Comparison of ENCODE assay signal across 1 cellular context in genomic region chr9:124126571-124127289, GRCh38.
A peak's percentile ranks its signal among the peaks of the same experiment; 100 is the strongest.
TF ChIP-seq lines count a peak whose summit lies in the region.

No MANE protein-coding gene starts in this region.

TF ChIP-seq in K562, 482 proteins besides CTCF, POLR2A, EP300 and RAD21 (continued from another document and continues in another):
- TF ChIP-seq MBD1 (CRISPR knock-in tag; IDR thresholded peaks at IDR 0.05) (no peak), GABPB1 (CRISPR knock-in tag; IDR thresholded peaks at IDR 0.05) (no peak), ZBTB49 (CRISPR knock-in tag; IDR thresholded peaks at IDR 0.05; ENCODE audit: borderline replicate concordance) (no peak), ZNF76 (CRISPR knock-in tag; IDR thresholded peaks at IDR 0.05; ENCODE audit: borderline replicate concordance) (no peak), HDAC8 (tag; IDR thresholded peaks at IDR 0.05) (no peak), ZNF274 (IDR thresholded peaks at IDR 0.05; ENCODE audit: borderline replicate concordance, low read depth, low read length) (no peak), ZKSCAN8 (CRISPR knock-in tag; IDR thresholded peaks at IDR 0.05) (no peak), TEAD4 (IDR thresholded peaks at IDR 0.05; ENCODE audit: low read length) (no peak), TEAD4 (CRISPR knock-in tag; IDR thresholded peaks at IDR 0.05; ENCODE audit: borderline replicate concordance) (no peak), RBM34 (IDR thresholded peaks at IDR 0.05; ENCODE audit: borderline replicate concordance, insufficient read depth, low read length) (no peak), MYC (IDR thresholded peaks at IDR 0.05; ENCODE audit: low read depth, low read length) (no peak), MYC (CRISPR knock-in tag; IDR thresholded peaks at IDR 0.05; ENCODE audit: borderline replicate concordance, low read depth) (no peak), E2F3 (CRISPR knock-in tag; IDR thresholded peaks at IDR 0.05) (no peak), E2F1 (CRISPR knock-in tag; IDR thresholded peaks at IDR 0.05) (no peak), ZNF184 (CRISPR knock-in tag; IDR thresholded peaks at IDR 0.05) (no peak), XRCC5 (IDR thresholded peaks at IDR 0.05; ENCODE audit: low read depth, low read length) (no peak), SETDB1 (IDR thresholded peaks at IDR 0.05; ENCODE audit: low read length) (no peak), RREB1 (CRISPR knock-in tag; IDR thresholded peaks at IDR 0.05) (no peak), ARNT (IDR thresholded peaks at IDR 0.05) (no peak), SMC3 (conservative IDR thresholded peaks at IDR 0.05; ENCODE audit: insufficient read depth, low read depth, low read length) (peak; percentile 95), ZNF311 (CRISPR knock-in tag; IDR thresholded peaks at IDR 0.05) (no peak), SRF (CRISPR knock-in tag; IDR thresholded peaks at IDR 0.05) (peak in 1 of 2 experiments; percentile 18; a peak in 1 of 4 replicates), MCM5 (IDR thresholded peaks at IDR 0.05; ENCODE audit: low read depth) (no peak), CAMTA2 (CRISPR knock-in tag; conservative IDR thresholded peaks at IDR 0.05) (no peak), ETV6 (IDR thresholded peaks at IDR 0.05; ENCODE audit: borderline replicate concordance in 1 of 2, low read depth in 2 of 2, low read length in 1 of 2) (no peak), ETV6 (CRISPR knock-in tag; IDR thresholded peaks at IDR 0.05; ENCODE audit: borderline replicate concordance) (no peak), CHD2 (IDR thresholded peaks at IDR 0.05; ENCODE audit: low read depth, low read length) (no peak), RHOXF2B (CRISPR knock-in tag; conservative IDR thresholded peaks at IDR 0.05) (no peak), CC2D1A (IDR thresholded peaks at IDR 0.05) (peak; percentile 69; the same call in 1 of the 2 replicates), YBX1 (IDR thresholded peaks at IDR 0.05) (no peak), RAD51 (IDR thresholded peaks at IDR 0.05; ENCODE audit: borderline replicate concordance, low read depth) (no peak), RBM22 (IDR thresholded peaks at IDR 0.05; ENCODE audit: low read depth, low read length, poor library complexity, severe bottlenecking) (no peak), ILF3 (IDR thresholded peaks at IDR 0.05; ENCODE audit: borderline replicate concordance) (no peak), ZC3H11A (IDR thresholded peaks at IDR 0.05; ENCODE audit: low read depth, low read length) (no peak), RB1 (IDR thresholded peaks at IDR 0.05; ENCODE audit: low read depth) (peak; percentile 65; the same call in 1 of the 2 replicates), MTA2 (IDR thresholded peaks at IDR 0.05; ENCODE audit: low read depth) (no peak), FUS (optimal IDR thresholded peaks at IDR 0.05; ENCODE audit: low read depth, low read length) (no peak), ARHGAP35 (IDR thresholded peaks at IDR 0.05; ENCODE audit: partially characterized antibody) (no peak), ZNF140 (CRISPR knock-in tag; IDR thresholded peaks at IDR 0.05) (no peak), ZNF146 (CRISPR knock-in tag; IDR thresholded peaks at IDR 0.05; ENCODE audit: unreplicated experiment) (no peak), KAT2B (IDR thresholded peaks at IDR 0.05; ENCODE audit: low read depth, low read length) (no peak), RBM39 (optimal IDR thresholded peaks at IDR 0.05; ENCODE audit: low read depth, low read length) (no peak), ZC3H4 (CRISPR knock-in tag; IDR thresholded peaks at IDR 0.05; ENCODE audit: borderline replicate concordance) (no peak), SMARCE1 (IDR thresholded peaks at IDR 0.05) (no peak), GTF2F1 (IDR thresholded peaks at IDR 0.05; ENCODE audit: low read depth, low read length) (no peak), ETS2 (tag; IDR thresholded peaks at IDR 0.05; ENCODE audit: borderline replicate concordance, poor library complexity, severe bottlenecking) (no peak), ZNF511 (CRISPR knock-in tag; IDR thresholded peaks at IDR 0.05) (no peak), RFX1 (IDR thresholded peaks at IDR 0.05) (no peak), HDGF (IDR thresholded peaks at IDR 0.05) (no peak), MAZ (CRISPR knock-in tag; conservative IDR thresholded peaks at IDR 0.05 in 1 of 2, IDR thresholded peaks at IDR 0.05 in 1 of 2) (peak; percentile 57 to 58; a peak in 3 of 4 replicates), HMGN3 (IDR thresholded peaks at IDR 0.05; ENCODE audit: borderline replicate concordance, extremely low read depth, insufficient read length, low read depth, low read length) (no peak), RNF219 (CRISPR knock-in tag; IDR thresholded peaks at IDR 0.05) (no peak), TRIM28 (IDR thresholded peaks at IDR 0.05) (no peak), SIN3B (IDR thresholded peaks at IDR 0.05; ENCODE audit: low read depth) (no peak), BHLHE40 (IDR thresholded peaks at IDR 0.05; ENCODE audit: low read length) (no peak), POU5F1 (IDR thresholded peaks at IDR 0.05; ENCODE audit: borderline replicate concordance, low read depth, low read length, partially characterized antibody) (no peak), POLR2B (IDR thresholded peaks at IDR 0.05; ENCODE audit: low read depth, partially characterized antibody) (no peak), BCL6 (CRISPR knock-in tag; IDR thresholded peaks at IDR 0.05) (no peak), ZFP30 (CRISPR knock-in tag; IDR thresholded peaks at IDR 0.05; ENCODE audit: borderline replicate concordance) (no peak), HMGXB4 (CRISPR knock-in tag; IDR thresholded peaks at IDR 0.05) (no peak)
